22 cellular contexts compared by ENCODE assay signal in the genomic region with DNA sequence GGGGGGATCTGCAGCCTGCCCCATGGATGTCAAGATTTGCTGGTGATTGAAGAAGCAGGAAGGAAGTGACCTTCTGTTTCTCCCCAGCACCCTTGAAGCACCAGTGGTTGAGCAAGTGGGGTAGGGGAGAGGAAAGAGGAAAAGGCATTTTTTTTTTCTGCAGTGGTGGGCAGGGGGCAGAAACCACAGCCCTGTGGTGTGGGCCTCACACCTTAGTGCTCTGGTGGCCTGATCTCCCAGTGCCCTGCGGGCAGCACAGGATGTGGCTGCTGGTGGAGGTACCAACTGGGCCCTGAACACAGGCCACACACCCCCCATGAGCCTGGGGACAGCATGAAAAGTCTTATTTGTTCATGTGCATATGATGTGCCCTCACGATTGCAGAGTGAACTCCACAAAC. TPM values are rescaled to one million over a fixed set of nuclear protein-coding genes. Genes with fewer than 3 reads are reported as not detected.
A peak's percentile ranks its signal among the peaks of the same experiment; 100 is the strongest.
DNase-seq lines count a peak whose midpoint lies in the region; ATAC-seq and TF ChIP-seq lines count a peak whose summit lies in the region.
"Had no signal": no experiment of that assay in that cellular context is flagged by ENCODE, and none has a peak within 500 bp of the region (broad histone marks: within the 10 kb centered on the region; RNA-seq: fewer than 3 reads in every experiment).

No MANE protein-coding gene starts in this region.

- intact Hi-C loops in CD14-positive monocyte (cut with micrococcal nuclease) = no loop called here

- TF ChIP-seq CTCF in CD14-positive monocyte (IDR thresholded peaks at IDR 0.05) = no peak
- no peak for TF ChIP-seq CTCF in NB4 (IDR thresholded peaks at IDR 0.05; ENCODE audit: low read depth, low read length)

- no peak for ATAC-seq in GM21786 (IDR thresholded peaks at IDR 0.05; ENCODE audit: unreplicated experiment)
- ATAC-seq: activated CD4-positive, alpha-beta T cell treated with anti-CD3 and anti-CD28 coated beads for 36 hours; left colon; Panc1; psoas muscle; SK-N-SH treated with all-trans-retinoic acid at 6 μM for 48 hours had no signal

- H3K36me3 Mint-ChIP-seq in CD14-positive monocyte (no peaks in the 10 kb centered on the region), immature natural killer cell (peaks cover 0 to 3% (median 0%) of the 10 kb centered on the region in 3 donors)

- H3K27ac Mint-ChIP-seq in CD14-positive monocyte (peak overlapping the region; percentile 3 to 91 (median 80)), immature natural killer cell (peak overlapping the region; percentile 26 to 93 (median 84))
- H3K27ac Mint-ChIP-seq: activated CD4-positive, alpha-beta T cell treated with anti-CD3 and anti-CD28 coated beads for 36 hours had no signal

- H3K4me3 ChIP-seq in NB4 (ENCODE audit: low read depth, low read length) = no peak overlapping the region
- H3K4me3 ChIP-seq: GM23248, psoas muscle, smooth muscle cell, thoracic aorta had no signal

- H3K4me3 Mint-ChIP-seq in CD14-positive monocyte (peak overlapping the region; percentile 55 to 84), immature natural killer cell (peak overlapping the region; percentile 65 to 90 (median 84))
- H3K4me3 Mint-ChIP-seq: activated CD4-positive, alpha-beta T cell treated with anti-CD3 and anti-CD28 coated beads for 36 hours; neural crest cell had no signal

- H3K4me1 Mint-ChIP-seq in CD14-positive monocyte (peaks cover 59% of the 10 kb centered on the region), immature natural killer cell (peaks cover 62 to 65% of the 10 kb centered on the region in 2 donors)
- H3K4me1 Mint-ChIP-seq: neural crest cell had no signal

- peak; percentile 86 to 93 for DNase-seq in AML-193 (lab: John Stamatoyannopoulos, UW)
- DNase-seq in CD14-positive monocyte (ENCODE audit: low spot score) = no peak
- DNase-seq in NB4 (ENCODE audit: low read depth) = peak; percentile 92
- DNase-seq in immature natural killer cell = peak; percentile 87 to 88 (median 88)
- no peak for DNase-seq in midbrain (lab: John Stamatoyannopoulos, UW)
- DNase-seq in HK-2 (ENCODE audit: unreplicated experiment) = no peak
- DNase-seq: activated CD4-positive, alpha-beta T cell treated with anti-CD3 and anti-CD28 coated beads for 36 hours; activated naive CD4-positive, alpha-beta T cell treated with anti-CD3 and anti-CD28 coated beads, Interleukin-2, amount 50 U/mL, for 16 hours; activated T-cell treated with anti-CD3 and anti-CD28 coated beads for 4 hours; Caco-2; GM23248; left colon; NCI-H1694; NCI-H2227 treated with DMSO at 0.1 percent for 48 hours; NCI-H774; psoas muscle had no signal

- peaks cover 0 to 7% (median 2%) of the 10 kb centered on the region in 7 donors for H3K9me3 Mint-ChIP-seq in CD14-positive monocyte
- H3K9me3 Mint-ChIP-seq in immature natural killer cell = peaks cover 0 to 9% (median under 1%) of the 10 kb centered on the region in 6 donors

- no peak for TF ChIP-seq POLR2A in NB4 (IDR thresholded peaks at IDR 0.05; ENCODE audit: extremely low read depth, insufficient read length)

- H3K27me3 Mint-ChIP-seq in CD14-positive monocyte (ENCODE audit: low read depth in 3 of 3) (peaks cover 2 to 4% (median 2%) of the 10 kb centered on the region in 3 donors), immature natural killer cell (ENCODE audit: low read depth in 3 of 3) (peaks cover 7 to 17% (median 16%) of the 10 kb centered on the region in 3 donors)
- H3K27me3 Mint-ChIP-seq: activated CD4-positive, alpha-beta T cell treated with anti-CD3 and anti-CD28 coated beads for 36 hours had no signal

RNA-seq across cellular contexts. Expression of gene ITGAD, which starts 7.1 kb away (rescaled TPM):
- polyA plus RNA-seq in CD14-positive monocyte (not detected), immature natural killer cell (under 1 TPM in 2 of 3 donors, not detected in 1; 0.27 to 0.47 TPM)
- polyA plus RNA-seq: GM23248, smooth muscle cell had no signal

RNA-seq across cellular contexts. Expression of gene COX6A2, which starts 28.0 kb away (rescaled TPM):
- polyA plus RNA-seq in CD14-positive monocyte (not detected), immature natural killer cell (1 to 10 TPM in 2 of 3 donors, not detected in 1; 1.5 to 1.8 TPM)
- polyA plus RNA-seq: GM23248, smooth muscle cell had no signal

RNA-seq across cellular contexts. Expression of gene ZNF843, which starts 42.4 kb away (rescaled TPM):
- polyA plus RNA-seq in CD14-positive monocyte (not detected), immature natural killer cell (under 1 TPM in 2 of 3 donors, not detected in 1; 0.10 to 0.17 TPM)

RNA-seq across cellular contexts. Expression of gene ITGAX, which starts 45.2 kb away (rescaled TPM):
- polyA plus RNA-seq in CD14-positive monocyte = 10 to 100 TPM; 40.7 to 71.3 TPM
- polyA plus RNA-seq in immature natural killer cell = 10 to 100 TPM; 41.6 to 82.9 (median 47.9) TPM
- polyA plus RNA-seq: GM23248, smooth muscle cell had no signal

RNA-seq across cellular contexts. Expression of gene ARMC5, which starts 59.1 kb away (rescaled TPM):
- polyA plus RNA-seq in CD14-positive monocyte = 1 to 10 TPM; 2.9 to 4.2 TPM
- 10 to 100 TPM; 11.1 to 16.2 (median 14.2) TPM for polyA plus RNA-seq in immature natural killer cell

Comparison
In these comparisons a context has a peak if more than half of its experiments do, and no peak if none do; other contexts are left out.
1. DNase-seq: peak in AML-193 (2 of 2), NB4 (single experiment) and immature natural killer cell (3 of 3); none in CD14-positive monocyte (single experiment), midbrain (single experiment) and HK-2 (single experiment).